12 cellular contexts compared by ENCODE assay signal in the genomic region with DNA sequence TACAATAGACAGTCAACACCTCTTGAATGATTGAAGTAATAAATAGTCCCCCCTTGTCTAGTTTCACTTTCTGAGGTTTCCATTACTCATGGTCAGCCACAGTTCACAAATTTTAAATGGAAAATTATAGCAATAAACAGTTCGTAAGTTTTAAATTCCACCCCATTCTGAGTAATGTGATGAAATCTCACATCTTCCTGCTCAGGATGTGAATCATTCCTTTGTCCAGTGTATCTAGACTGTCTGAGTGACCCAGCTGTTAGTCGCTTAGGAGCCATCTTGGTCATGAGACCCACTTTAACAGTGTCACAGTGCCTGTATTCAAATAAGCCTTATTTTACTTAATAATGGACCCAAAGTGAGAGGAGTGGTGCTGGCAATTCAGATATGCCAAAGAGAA.
DNase-seq lines count a peak whose midpoint lies in the region; ATAC-seq and TF ChIP-seq lines count a peak whose summit lies in the region.
"Had no signal": no experiment of that assay in that cellular context is flagged by ENCODE, and none has a peak within 500 bp of the region (broad histone marks: within the 10 kb centered on the region; RNA-seq: fewer than 3 reads in every experiment).

No MANE protein-coding gene starts in this region.

- H3K4me2 ChIP-seq in GM23248 (ENCODE audit: unreplicated experiment): peak overlapping the region; percentile 68
- H3K4me2 ChIP-seq in fibroblast of lung (ENCODE audit: extremely low read depth, insufficient read depth, low read length): peak overlapping the region; percentile 29

- H2AFZ ChIP-seq in GM23248 (peak overlapping the region; percentile 61), fibroblast of lung (ENCODE audit: low read length) (peak overlapping the region; percentile 68)

- H4K20me1 ChIP-seq in GM23248 (ENCODE audit: insufficient read depth) (no peaks in the 10 kb centered on the region), fibroblast of lung (ENCODE audit: control insufficient read depth, extremely low read depth, insufficient read depth, low read length) (no peaks in the 10 kb centered on the region)

- H3K36me3 ChIP-seq in GM23248 (ENCODE audit: low read depth) (no peaks in the 10 kb centered on the region), RWPE2 (ENCODE audit: low read depth) (no peaks in the 10 kb centered on the region), fibroblast of lung (ENCODE audit: control insufficient read depth, insufficient read depth, low read length) (no peaks in the 10 kb centered on the region)

- no peaks in the 10 kb centered on the region for H3K27me3 ChIP-seq in GM23248 (replicated peaks; ENCODE audit: insufficient read depth)
- no peaks in the 10 kb centered on the region for H3K27me3 ChIP-seq in RWPE2 (ENCODE audit: insufficient read depth, poor library complexity, severe bottlenecking)
- no peaks in the 10 kb centered on the region for H3K27me3 ChIP-seq in fibroblast of lung (ENCODE audit: control insufficient read depth, insufficient read depth, low read length)

- H3F3A ChIP-seq in GM23248 (ENCODE audit: insufficient read depth): peaks cover 15% of the 10 kb centered on the region

- ATAC-seq in RWPE2 (ENCODE audit: low read depth) (peak; percentile 94), GM18909 (IDR thresholded peaks at IDR 0.05; ENCODE audit: poor library complexity, unreplicated experiment) (no peak), GM19455 (IDR thresholded peaks at IDR 0.05; ENCODE audit: unreplicated experiment) (no peak)
- ATAC-seq: activated naive CD4-positive, alpha-beta T cell treated with anti-CD3 and anti-CD28 coated beads, Interleukin-2, amount 50 U/mL, for 72 hours had no signal

- in situ Hi-C loops in GM23248 (cut with MboI): no loop called here
- in situ Hi-C loops in KBM-7 (cut with MboI; ENCODE audit: low pct_unique_long_range_greater_than_20kb, low sequenced_read_pairs): no loop called here

- H3K9ac ChIP-seq in GM23248: peak overlapping the region; percentile 25
- H3K9ac ChIP-seq in fibroblast of lung (ENCODE audit: insufficient read depth, low read length): no peak overlapping the region

- H3K4me1 ChIP-seq in GM23248 (ENCODE audit: insufficient read depth) (peaks cover 15% of the 10 kb centered on the region), RWPE2 (ENCODE audit: insufficient read depth, poor library complexity, severe bottlenecking) (peaks cover 12% of the 10 kb centered on the region), fibroblast of lung (ENCODE audit: control insufficient read depth, extremely low read depth, insufficient read depth, low read length) (no peaks in the 10 kb centered on the region)

- H3K4me3 ChIP-seq in GM23248 (peak overlapping the region; percentile 49), RWPE2 (ENCODE audit: severe bottlenecking) (no peak overlapping the region), fibroblast of lung (replicated peaks in 1 of 4; ENCODE audit: control extremely low read depth in 1 of 4, insufficient read depth in 1 of 4, low read depth in 3 of 4, low read length in 4 of 4) (no peak overlapping the region), skeletal muscle cell (ENCODE audit: low read depth, low read length) (no peak overlapping the region)

- H3K79me2 ChIP-seq in GM23248 (ENCODE audit: insufficient read depth) (no peaks in the 10 kb centered on the region), fibroblast of lung (ENCODE audit: control insufficient read depth, insufficient read depth, low read length) (no peaks in the 10 kb centered on the region)

- no peaks in the 10 kb centered on the region for H3K9me2 ChIP-seq in GM23248 (ENCODE audit: insufficient read depth)

- no peaks in the 10 kb centered on the region for H3K9me3 ChIP-seq in GM23248 (ENCODE audit: low read depth)
- no peaks in the 10 kb centered on the region for H3K9me3 ChIP-seq in RWPE2 (ENCODE audit: severe bottlenecking)
- no peaks in the 10 kb centered on the region for H3K9me3 ChIP-seq in fibroblast of lung (ENCODE audit: control insufficient read depth, insufficient read depth, low read depth, low read length)

- H3K27ac ChIP-seq in GM23248 (peak overlapping the region; percentile 78), RWPE2 (ENCODE audit: poor library complexity, severe bottlenecking) (peak overlapping the region; percentile 73), fibroblast of lung (ENCODE audit: insufficient read depth, low read length) (peak overlapping the region; percentile 70)

- WGBS in GM23248 (ENCODE audit: low coverage in 1 of 2, low lambda C conversion rate in 2 of 2, missing lambda C conversion rate in 2 of 2), 2 experiments: 0 to 3% methylated on average over 2 of the region's 2 CpGs

- TF ChIP-seq CTCF in RWPE2 (IDR thresholded peaks at IDR 0.05; ENCODE audit: poor library complexity, severe bottlenecking): no peak
- no peak for TF ChIP-seq CTCF in fibroblast of lung (conservative IDR thresholded peaks at IDR 0.05 in 1 of 2, IDR thresholded peaks at IDR 0.05 in 1 of 2; ENCODE audit: low read depth in 1 of 2, low read length in 2 of 2)

- DNase-seq in GM23248 (peak; percentile 92), RWPE2 (ENCODE audit: low spot score) (no peak), fibroblast of lung (ENCODE audit: low read depth in 2 of 2) (peak; percentile 89 to 92), skeletal muscle cell (ENCODE audit: low read depth) (peak; percentile 76), KBM-7 (no peak)
- no peak for DNase-seq in activated naive CD4-positive, alpha-beta T cell treated with Interleukin-2 at 50 U/mL for 16 hours
- DNase-seq: activated CD4-positive, alpha-beta T cell treated with anti-CD3 and anti-CD28 coated beads, Interleukin-2, amount 10 ng/mL, durations not matched to agents 7 days and 5 days; NCI-H2171 treated with DMSO at 0.1 percent for 48 hours; right cardiac atrium had no signal

Comparison
In these comparisons a context has a peak if more than half of its experiments do, and no peak if none do; other contexts are left out.
1. DNase-seq: peak in GM23248 (single experiment), fibroblast of lung (2 of 2) and skeletal muscle cell (single experiment); none in RWPE2 (single experiment), activated naive CD4-positive, alpha-beta T cell treated with Interleukin-2 at 50 U/mL for 16 hours (single experiment) and KBM-7 (single experiment).
2. Peak in every context shown above with its lines, with median percentiles within 50 percentile points of each other: H3K27ac ChIP-seq.